In genomic region chr9:97808415-97808814, GRCh38 we compare ENCODE assay signal across 1 cellular context.
TF ChIP-seq lines count a peak whose summit lies in the region.

No MANE protein-coding gene starts in this region.

TF ChIP-seq in K562, 482 proteins besides CTCF, POLR2A, EP300 and RAD21:
- TF ChIP-seq RNF2 (IDR thresholded peaks at IDR 0.05), result no peak
- TF ChIP-seq CBFA2T2 (conservative IDR thresholded peaks at IDR 0.05), result 0 out of 2 replicates have a peak, but pooled peaks have one; percentile 14
- TF ChIP-seq, protein P1, sequence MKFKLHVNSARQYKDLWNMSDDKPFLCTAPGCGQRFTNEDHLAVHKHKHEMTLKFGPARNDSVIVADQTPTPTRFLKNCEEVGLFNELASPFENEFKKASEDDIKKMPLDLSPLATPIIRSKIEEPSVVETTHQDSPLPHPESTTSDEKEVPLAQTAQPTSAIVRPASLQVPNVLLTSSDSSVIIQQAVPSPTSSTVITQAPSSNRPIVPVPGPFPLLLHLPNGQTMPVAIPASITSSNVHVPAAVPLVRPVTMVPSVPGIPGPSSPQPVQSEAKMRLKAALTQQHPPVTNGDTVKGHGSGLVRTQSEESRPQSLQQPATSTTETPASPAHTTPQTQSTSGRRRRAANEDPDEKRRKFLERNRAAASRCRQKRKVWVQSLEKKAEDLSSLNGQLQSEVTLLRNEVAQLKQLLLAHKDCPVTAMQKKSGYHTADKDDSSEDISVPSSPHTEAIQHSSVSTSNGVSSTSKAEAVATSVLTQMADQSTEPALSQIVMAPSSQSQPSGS (CRISPR knock-in tag; IDR thresholded peaks at IDR 0.05), result no peak
- TF ChIP-seq, protein P2, sequence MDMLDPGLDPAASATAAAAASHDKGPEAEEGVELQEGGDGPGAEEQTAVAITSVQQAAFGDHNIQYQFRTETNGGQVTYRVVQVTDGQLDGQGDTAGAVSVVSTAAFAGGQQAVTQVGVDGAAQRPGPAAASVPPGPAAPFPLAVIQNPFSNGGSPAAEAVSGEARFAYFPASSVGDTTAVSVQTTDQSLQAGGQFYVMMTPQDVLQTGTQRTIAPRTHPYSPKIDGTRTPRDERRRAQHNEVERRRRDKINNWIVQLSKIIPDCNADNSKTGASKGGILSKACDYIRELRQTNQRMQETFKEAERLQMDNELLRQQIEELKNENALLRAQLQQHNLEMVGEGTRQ (CRISPR knock-in tag; IDR thresholded peaks at IDR 0.05), result 0 out of 2 replicates have a peak, but pooled peaks have one; percentile 36
- no peak for TF ChIP-seq HDAC2 (IDR thresholded peaks at IDR 0.05)
- TF ChIP-seq ESRRB (CRISPR knock-in tag; IDR thresholded peaks at IDR 0.05; ENCODE audit: borderline replicate concordance), result no peak
- no peak for TF ChIP-seq PRDM10 (IDR thresholded peaks at IDR 0.05; ENCODE audit: partially characterized antibody)
- no peak for TF ChIP-seq ZNF232 (CRISPR knock-in tag; IDR thresholded peaks at IDR 0.05)
- TF ChIP-seq RFX5 (IDR thresholded peaks at IDR 0.05; ENCODE audit: low read depth, low read length), result no peak
- TF ChIP-seq, protein P3, sequence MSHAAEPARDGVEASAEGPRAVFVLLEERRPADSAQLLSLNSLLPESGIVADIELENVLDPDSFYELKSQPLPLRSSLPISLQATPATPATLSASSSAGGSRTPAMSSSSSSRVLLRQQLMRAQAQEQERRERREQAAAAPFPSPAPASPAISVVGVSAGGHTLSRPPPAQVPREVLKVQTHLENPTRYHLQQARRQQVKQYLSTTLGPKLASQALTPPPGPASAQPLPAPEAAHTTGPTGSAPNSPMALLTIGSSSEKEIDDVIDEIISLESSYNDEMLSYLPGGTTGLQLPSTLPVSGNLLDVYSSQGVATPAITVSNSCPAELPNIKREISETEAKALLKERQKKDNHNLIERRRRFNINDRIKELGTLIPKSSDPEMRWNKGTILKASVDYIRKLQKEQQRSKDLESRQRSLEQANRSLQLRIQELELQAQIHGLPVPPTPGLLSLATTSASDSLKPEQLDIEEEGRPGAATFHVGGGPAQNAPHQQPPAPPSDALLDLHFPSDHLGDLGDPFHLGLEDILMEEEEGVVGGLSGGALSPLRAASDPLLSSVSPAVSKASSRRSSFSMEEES (CRISPR knock-in tag; IDR thresholded peaks at IDR 0.05), result peak; percentile 90
- TF ChIP-seq RAD51 (IDR thresholded peaks at IDR 0.05; ENCODE audit: borderline replicate concordance, low read depth), result peak; percentile 63; the same call in 1 of the 2 replicates
- TF ChIP-seq ETV6 (IDR thresholded peaks at IDR 0.05; ENCODE audit: borderline replicate concordance in 1 of 2, low read depth in 2 of 2, low read length in 1 of 2), result no peak
- no peak for TF ChIP-seq ETV6 (CRISPR knock-in tag; IDR thresholded peaks at IDR 0.05; ENCODE audit: borderline replicate concordance)
- TF ChIP-seq E2F6 (IDR thresholded peaks at IDR 0.05; ENCODE audit: borderline replicate concordance in 1 of 2, extremely low read depth in 1 of 2, insufficient read depth in 1 of 2, insufficient read length in 1 of 2, low read depth in 1 of 2, low read length in 1 of 2, poor library complexity in 1 of 2, severe bottlenecking in 1 of 2), result no peak
- no peak for TF ChIP-seq NFRKB (IDR thresholded peaks at IDR 0.05; ENCODE audit: low read depth)
- TF ChIP-seq BCLAF1 (IDR thresholded peaks at IDR 0.05; ENCODE audit: borderline replicate concordance in 1 of 2, control insufficient read depth in 1 of 2, low read depth in 2 of 2, low read length in 1 of 2), result no peak
- TF ChIP-seq E2F5 (CRISPR knock-in tag; IDR thresholded peaks at IDR 0.05), result no peak
- TF ChIP-seq ZFP36 (IDR thresholded peaks at IDR 0.05; ENCODE audit: low read depth, low read length, partially characterized antibody), result no peak
- no peak for TF ChIP-seq NFXL1 (CRISPR knock-in tag; IDR thresholded peaks at IDR 0.05)
- TF ChIP-seq TEAD4 (IDR thresholded peaks at IDR 0.05; ENCODE audit: low read length), result no peak
- no peak for TF ChIP-seq TEAD4 (CRISPR knock-in tag; IDR thresholded peaks at IDR 0.05; ENCODE audit: borderline replicate concordance)
- no peak for TF ChIP-seq THAP12 (CRISPR knock-in tag; IDR thresholded peaks at IDR 0.05)
- TF ChIP-seq ZNF507 (tag; conservative IDR thresholded peaks at IDR 0.05), result no peak
- TF ChIP-seq USF1 (CRISPR knock-in tag; IDR thresholded peaks at IDR 0.05), result peak; percentile 37; the same call in 1 of the 2 replicates
- TF ChIP-seq EP400 (IDR thresholded peaks at IDR 0.05), result no peak
- no peak for TF ChIP-seq NFYB (IDR thresholded peaks at IDR 0.05; ENCODE audit: extremely low read depth, insufficient read length)
- TF ChIP-seq STAT5A (IDR thresholded peaks at IDR 0.05; ENCODE audit: borderline replicate concordance, low read length), result no peak
- TF ChIP-seq HMG20B (CRISPR knock-in tag; IDR thresholded peaks at IDR 0.05), result no peak
- TF ChIP-seq RBFOX2 (IDR thresholded peaks at IDR 0.05; ENCODE audit: low read depth, low read length), result no peak
- TF ChIP-seq SLC30A9 (CRISPR knock-in tag; IDR thresholded peaks at IDR 0.05), result no peak
- no peak for TF ChIP-seq NR3C1 (CRISPR knock-in tag; IDR thresholded peaks at IDR 0.05)
- TF ChIP-seq SMARCA5 (IDR thresholded peaks at IDR 0.05), result no peak
- TF ChIP-seq PTTG1 (tag; IDR thresholded peaks at IDR 0.05; ENCODE audit: low read depth), result no peak
TF ChIP-seq in K562: peak in this region for 5.
